1 cellular context compared by ENCODE assay signal in genomic region chr20:21017381-21018085, GRCh38.
TF ChIP-seq lines count a peak whose summit lies in the region.

No MANE protein-coding gene starts in this region.

TF ChIP-seq in HepG2, 621 proteins besides CTCF, POLR2A, EP300 and RAD21 (continued from another document):
- TF ChIP-seq ZNF646 (CRISPR knock-in tag; IDR thresholded peaks at IDR 0.05) = no peak
